Comparison of ENCODE assay signal across 12 cellular contexts in genomic region chr14:49464885-49465284, GRCh38.
A peak's percentile ranks its signal among the peaks of the same experiment; 100 is the strongest.
DNase-seq lines count a peak whose midpoint lies in the region; ATAC-seq and TF ChIP-seq lines count a peak whose summit lies in the region.
"Had no signal": no experiment of that assay in that cellular context is flagged by ENCODE, and none has a peak within 500 bp of the region (broad histone marks: within the 10 kb centered on the region; RNA-seq: fewer than 3 reads in every experiment).

No MANE protein-coding gene starts in this region.

- H3K36me3 Mint-ChIP-seq in endothelial cell (ENCODE audit: low read depth, unreplicated experiment): no peaks in the 10 kb centered on the region
- H3K36me3 Mint-ChIP-seq in type B pancreatic cell: no peaks in the 10 kb centered on the region
- no peaks in the 10 kb centered on the region for H3K36me3 Mint-ChIP-seq in activated T-helper 2 cell treated with anti-CD3 and anti-CD28 coated beads, Interferon-gamma antibody, Interleukin-2, Interleukin-4, amounts not matched to agents 10 μg/mL and 5 μg/mL and 100 μg/mL, durations not matched to agents 14 hours and 24 hours and 36 hours (ENCODE audit: low read depth)

- intact Hi-C loops in activated T-helper 2 cell treated with anti-CD3 and anti-CD28 coated beads, Interferon-gamma antibody, Interleukin-2, Interleukin-4, amounts not matched to agents 10 μg/mL and 5 μg/mL and 100 μg/mL, durations not matched to agents 14 hours and 24 hours and 36 hours (cut with micrococcal nuclease): loop anchor here (5.0 kb wide), 1 partner anchor 122 kb away; the partner anchor contains the start of gene RPS29
- intact Hi-C loops in Right ventricle myocardium superior (cut with DNase I): no loop called here

- H3K4me3 Mint-ChIP-seq in endothelial cell (ENCODE audit: unreplicated experiment) (no peak overlapping the region), type B pancreatic cell (no peak overlapping the region)
- H3K4me3 Mint-ChIP-seq in activated T-helper 2 cell treated with anti-CD3 and anti-CD28 coated beads, Interferon-gamma antibody, Interleukin-2, Interleukin-4, amounts not matched to agents 10 μg/mL and 5 μg/mL and 100 μg/mL, durations not matched to agents 14 hours and 24 hours and 36 hours (ENCODE audit: low read depth): no peak overlapping the region

- TF ChIP-seq CTCF in endothelial cell (IDR thresholded peaks at IDR 0.05; ENCODE audit: unreplicated experiment): no peak
- TF ChIP-seq CTCF in type B pancreatic cell (conservative IDR thresholded peaks at IDR 0.05): peak; percentile 52

- H3K9me3 Mint-ChIP-seq in endothelial cell (ENCODE audit: unreplicated experiment): no peaks in the 10 kb centered on the region
- no peaks in the 10 kb centered on the region for H3K9me3 Mint-ChIP-seq in type B pancreatic cell
- H3K9me3 Mint-ChIP-seq in activated T-helper 2 cell treated with anti-CD3 and anti-CD28 coated beads, Interferon-gamma antibody, Interleukin-2, Interleukin-4, amounts not matched to agents 10 μg/mL and 5 μg/mL and 100 μg/mL, durations not matched to agents 14 hours and 24 hours and 36 hours: no peaks in the 10 kb centered on the region

- H3K27me3 ChIP-seq in NT2/D1 (ENCODE audit: insufficient read depth, insufficient read length): no peaks in the 10 kb centered on the region

- DNase-seq in NCI-H82 (lab: John Stamatoyannopoulos, UW) (peak; percentile 38), NCI-H82 treated with DMSO at 0.1 percent for 48 hours (lab: John Stamatoyannopoulos, UW; ENCODE audit: unreplicated experiment) (no peak), NT2/D1 (ENCODE audit: low read depth, low spot score) (peak; percentile 38), endothelial cell (ENCODE audit: low spot score) (peak; percentile 11), type B pancreatic cell (ENCODE audit: extremely low spot score, unreplicated experiment) (no peak), HCEC 1CT (no peak), Right ventricle myocardium superior (no peak)
- no peak for DNase-seq in activated T-helper 2 cell treated with anti-CD3 and anti-CD28 coated beads, Interferon-gamma antibody, Interleukin-2, Interleukin-4, amounts not matched to agents 10 μg/mL and 5 μg/mL and 100 μg/mL, durations not matched to agents 14 hours and 24 hours and 36 hours (ENCODE audit: low spot score)
- DNase-seq: activated CD4-positive, alpha-beta T cell treated with anti-CD3 and anti-CD28 coated beads, Interleukin-2, amount 50 U/mL, for 1 hour; activated naive CD4-positive, alpha-beta T cell treated with anti-CD3 and anti-CD28 coated beads, Interleukin-2, amount 50 U/mL, for 16 hours; mammary epithelial cell; NCI-H510A had no signal

- H3K27ac Mint-ChIP-seq in endothelial cell (ENCODE audit: unreplicated experiment): no peak overlapping the region
- no peak overlapping the region for H3K27ac Mint-ChIP-seq in type B pancreatic cell
- no peak overlapping the region for H3K27ac Mint-ChIP-seq in activated T-helper 2 cell treated with anti-CD3 and anti-CD28 coated beads, Interferon-gamma antibody, Interleukin-2, Interleukin-4, amounts not matched to agents 10 μg/mL and 5 μg/mL and 100 μg/mL, durations not matched to agents 14 hours and 24 hours and 36 hours

- H3K4me1 ChIP-seq in NT2/D1 (ENCODE audit: insufficient read depth, insufficient read length): no peaks in the 10 kb centered on the region

- H3K4me1 Mint-ChIP-seq in endothelial cell (ENCODE audit: unreplicated experiment): peaks cover 18% of the 10 kb centered on the region
- no peaks in the 10 kb centered on the region for H3K4me1 Mint-ChIP-seq in type B pancreatic cell (ENCODE audit: unreplicated experiment)
- no peaks in the 10 kb centered on the region for H3K4me1 Mint-ChIP-seq in activated T-helper 2 cell treated with anti-CD3 and anti-CD28 coated beads, Interferon-gamma antibody, Interleukin-2, Interleukin-4, amounts not matched to agents 10 μg/mL and 5 μg/mL and 100 μg/mL, durations not matched to agents 14 hours and 24 hours and 36 hours (ENCODE audit: low read depth)

- H3K4me3 ChIP-seq in NT2/D1 (ENCODE audit: insufficient read length, low read depth): no peak overlapping the region

- H3K27me3 Mint-ChIP-seq in endothelial cell (ENCODE audit: unreplicated experiment) (no peaks in the 10 kb centered on the region), type B pancreatic cell (no peaks in the 10 kb centered on the region)
- peaks cover 4% of the 10 kb centered on the region for H3K27me3 Mint-ChIP-seq in activated T-helper 2 cell treated with anti-CD3 and anti-CD28 coated beads, Interferon-gamma antibody, Interleukin-2, Interleukin-4, amounts not matched to agents 10 μg/mL and 5 μg/mL and 100 μg/mL, durations not matched to agents 14 hours and 24 hours and 36 hours (ENCODE audit: low read depth)

- no peak overlapping the region for H3K9ac ChIP-seq in NT2/D1 (ENCODE audit: insufficient read length, low read depth)

- no peaks in the 10 kb centered on the region for H3K36me3 ChIP-seq in NT2/D1 (ENCODE audit: insufficient read depth, insufficient read length, low read length)

- no peak for ATAC-seq in Right ventricle myocardium superior (ENCODE audit: poor library complexity)

- H3K9me3 ChIP-seq in NT2/D1 (ENCODE audit: insufficient read depth, low read length): no peaks in the 10 kb centered on the region

Comparison
In these comparisons a context has a peak if more than half of its experiments do, and no peak if none do; other contexts are left out.
1. DNase-seq: peak in NCI-H82 (single experiment), NT2/D1 (single experiment) and endothelial cell (single experiment); none in NCI-H82 treated with DMSO at 0.1 percent for 48 hours (single experiment), type B pancreatic cell (single experiment), activated T-helper 2 cell treated with anti-CD3 and anti-CD28 coated beads, Interferon-gamma antibody, Interleukin-2, Interleukin-4, amounts not matched to agents 10 μg/mL and 5 μg/mL and 100 μg/mL, durations not matched to agents 14 hours and 24 hours and 36 hours (single experiment), HCEC 1CT (single experiment) and Right ventricle myocardium superior (single experiment).